13 cellular contexts compared by ENCODE assay signal in genomic region chr2:120204022-120204405, GRCh38. TPM values are rescaled to one million over a fixed set of nuclear protein-coding genes. Genes with fewer than 3 reads are reported as not detected.
DNase-seq lines count a peak whose midpoint lies in the region; ATAC-seq, FAIRE-seq and TF ChIP-seq lines count a peak whose summit lies in the region.
"Had no signal": no experiment of that assay in that cellular context is flagged by ENCODE, and none has a peak within 500 bp of the region (broad histone marks: within the 10 kb centered on the region; RNA-seq: fewer than 3 reads in every experiment).

No MANE protein-coding gene starts in this region.

- H3K9me1 ChIP-seq in K562 (ENCODE audit: control insufficient read depth, insufficient read depth, low read length), result no peaks in the 10 kb centered on the region

- peaks cover 5% of the 10 kb centered on the region for H3K4me1 Mint-ChIP-seq in GM23338

- no peak overlapping the region for H3K4me3 Mint-ChIP-seq in GM23338
- H3K4me3 Mint-ChIP-seq: activated naive CD8-positive, alpha-beta T cell; CD8-positive, alpha-beta T cell; stimulated activated naive CD8-positive, alpha-beta T cell treated with anti-CD3 and anti-CD28 coated beads, Interleukin-15, Interleukin-2, amounts not matched to agents 100 ng/mL and 50 ng/mL, for 24 hours had no signal

- 0% methylated on average over 2 of the region's 5 CpGs for WGBS in K562 (ENCODE audit: insufficient coverage, low coverage, missing lambda C conversion rate)
- 87 to 89% methylated on average over 5 of the region's 5 CpGs for WGBS in GM23248 (ENCODE audit: low coverage in 1 of 2, low lambda C conversion rate in 2 of 2, missing lambda C conversion rate in 2 of 2), 2 experiments

- H3K9me2 ChIP-seq in GM23338 (ENCODE audit: insufficient read depth) (no peaks in the 10 kb centered on the region), GM23248 (ENCODE audit: insufficient read depth) (no peaks in the 10 kb centered on the region)

- no peaks in the 10 kb centered on the region for H3K9me3 ChIP-seq in K562 (replicated peaks; ENCODE audit: control insufficient read depth, insufficient read depth, low read depth, low read length)
- H3K9me3 ChIP-seq in GM23248 (ENCODE audit: low read depth), result no peaks in the 10 kb centered on the region

- in situ Hi-C loops in K562 (cut with MboI) (no loop called here), GM23248 (cut with MboI) (no loop called here)

- H3K27ac ChIP-seq in GM23338 (ENCODE audit: low read depth) (no peak overlapping the region), K562 (ENCODE audit: extremely low read depth, low read depth, low read length) (no peak overlapping the region), substantia nigra (ENCODE audit: low read depth, low read length, poor library complexity, severe bottlenecking) (no peak overlapping the region), GM23248 (no peak overlapping the region)

- CTCF ChIA-PET in K562 (lab: Yijun Ruan, JAX; ENCODE audit: low intra/inter-chr PET ratio), result interaction anchor here (1.0 kb wide), 1 partner anchor 109 kb away, joined by 3 read pairs; no protein-coding TSS in a partner anchor

- H3K27ac Mint-ChIP-seq in GM23338, result no peak overlapping the region
- H3K27ac Mint-ChIP-seq: activated naive CD8-positive, alpha-beta T cell; CD8-positive, alpha-beta T cell; stimulated activated naive CD8-positive, alpha-beta T cell treated with anti-CD3 and anti-CD28 coated beads, Interleukin-15, Interleukin-2, amounts not matched to agents 100 ng/mL and 50 ng/mL, for 24 hours had no signal

- peak; percentile 28 for DNase-seq in AG20443 (ENCODE audit: low spot score)
- DNase-seq in GM23338 (ENCODE audit: low spot score), result no peak
- DNase-seq in K562 (ENCODE audit: extremely low read depth in 1 of 4, low spot score in 3 of 4), result peak in 3 of 4 experiments; percentile 21 to 51 (median 42)
- DNase-seq in omental fat pad (ENCODE audit: low spot score), result no peak
- DNase-seq in head of caudate nucleus, result no peak
- no peak for DNase-seq in substantia nigra (lab: John Stamatoyannopoulos, UW)
- no peak for DNase-seq in GM03348 (ENCODE audit: low spot score)
- DNase-seq in GM23248, result no peak
- DNase-seq: CD8-positive, alpha-beta T cell; stimulated activated CD4-positive, alpha-beta T cell treated with anti-CD3 and anti-CD28 coated beads, Interleukin-4, amount 100 ng/mL, for 1 hour had no signal

- H3K27me3 Mint-ChIP-seq in GM23338 (ENCODE audit: insufficient read depth, low read depth, poor library complexity), result peaks cover 10% of the 10 kb centered on the region
- H3K27me3 Mint-ChIP-seq: activated naive CD8-positive, alpha-beta T cell; stimulated activated naive CD8-positive, alpha-beta T cell treated with anti-CD3 and anti-CD28 coated beads, Interleukin-15, Interleukin-2, amounts not matched to agents 100 ng/mL and 50 ng/mL, for 24 hours had no signal

- intact Hi-C loops in K562 (cut with micrococcal nuclease), result no loop called here
- intact Hi-C loops in head of caudate nucleus (cut with DNase I), result no loop called here

- H3F3A ChIP-seq in GM23338 (replicated peaks; ENCODE audit: low read depth), result no peaks in the 10 kb centered on the region
- H3F3A ChIP-seq in GM23248 (ENCODE audit: insufficient read depth), result no peaks in the 10 kb centered on the region

- H3K4me2 ChIP-seq in GM23338 (no peak overlapping the region), K562 (ENCODE audit: insufficient read depth, low read length) (no peak overlapping the region), GM23248 (ENCODE audit: unreplicated experiment) (no peak overlapping the region)

- H3K36me3 ChIP-seq in GM23338 (ENCODE audit: insufficient read depth) (no peaks in the 10 kb centered on the region), K562 (ENCODE audit: control insufficient read depth, insufficient read depth, low read length) (no peaks in the 10 kb centered on the region), GM23248 (ENCODE audit: low read depth) (no peaks in the 10 kb centered on the region)

- H3K9me3 Mint-ChIP-seq in GM23338, result peaks cover under 1% of the 10 kb centered on the region; the same call in 2 of the 3 replicates
- H3K9me3 Mint-ChIP-seq: CD8-positive, alpha-beta T cell had no signal

- POLR2A ChIA-PET in K562 (lab: Yijun Ruan, JAX), result interaction anchor here (0.6 to 1.9 kb wide), 3 partner anchors 11 to 323 kb away, joined by 3 to 6 read pairs (median 4); no protein-coding TSS in a partner anchor

- H3K79me2 ChIP-seq in GM23338 (replicated peaks; ENCODE audit: insufficient read depth) (no peaks in the 10 kb centered on the region), K562 (ENCODE audit: control insufficient read depth, insufficient read depth, low read length) (no peaks in the 10 kb centered on the region), GM23248 (ENCODE audit: insufficient read depth) (no peaks in the 10 kb centered on the region)

- H3K9ac ChIP-seq in K562 (ENCODE audit: insufficient read depth in 1 of 2, low read depth in 2 of 2, low read length in 2 of 2) (no peak overlapping the region), GM23248 (no peak overlapping the region)

- H3K4me1 ChIP-seq in GM23338 (ENCODE audit: insufficient read depth) (no peaks in the 10 kb centered on the region), K562 (replicated peaks in 1 of 2; ENCODE audit: control insufficient read depth in 2 of 2, insufficient read depth in 2 of 2, low read length in 2 of 2) (peaks cover 0 to 9% of the 10 kb centered on the region in 2 experiments; a peak in 2 of 5 replicates), GM23248 (ENCODE audit: insufficient read depth) (no peaks in the 10 kb centered on the region)

- TF ChIP-seq RAD21 in K562 (CRISPR knock-in tag; conservative IDR thresholded peaks at IDR 0.05 in 1 of 2, IDR thresholded peaks at IDR 0.05 in 1 of 2), result peak in 1 of 2 experiments; percentile 42; a peak in 2 of 4 replicates

- no peak for TF ChIP-seq EP300 in K562 (IDR thresholded peaks at IDR 0.05; ENCODE audit: low read length)

- H4K20me1 ChIP-seq in GM23338 (replicated peaks; ENCODE audit: insufficient read depth), result no peaks in the 10 kb centered on the region; the same call in 1 of the 2 replicates
- H4K20me1 ChIP-seq in K562 (replicated peaks; ENCODE audit: control insufficient read depth, insufficient read depth, low read length), result 0 out of 2 replicates have a peak, but pooled peaks cover 5% of the 10 kb centered on the region
- no peaks in the 10 kb centered on the region for H4K20me1 ChIP-seq in GM23248 (ENCODE audit: insufficient read depth)

- peaks cover under 1% of the 10 kb centered on the region; the same call in 1 of the 3 replicates for H3K36me3 Mint-ChIP-seq in GM23338 (ENCODE audit: low read depth)
- H3K36me3 Mint-ChIP-seq: activated naive CD8-positive, alpha-beta T cell; CD8-positive, alpha-beta T cell had no signal

- peak; percentile 67 for FAIRE-seq in K562 (lab: Jason Lieb, UNC)
- FAIRE-seq: RCC 7860 had no signal

- no TSS peak for BruUV-seq in K562 (replicated peaks; lab: Mats Ljungman, UMichigan)

- TF ChIP-seq CTCF in GM23338 (conservative IDR thresholded peaks at IDR 0.05; ENCODE audit: low read depth in 2 of 2) (peak in 1 of 2 experiments; percentile 41; a peak in 3 of 4 replicates), K562 (IDR thresholded peaks at IDR 0.05 in 2 of 3, conservative IDR thresholded peaks at IDR 0.05 in 1 of 3; ENCODE audit: insufficient read depth in 2 of 3, low read depth in 1 of 3, low read length in 3 of 3) (peak; percentile 56 to 67 (median 61)), omental fat pad (IDR thresholded peaks at IDR 0.05) (no peak)

- no peak overlapping the region for H2AFZ ChIP-seq in GM23338
- 0 out of 2 replicates have a peak overlapping the region, but pooled peaks have one; percentile 14 for H2AFZ ChIP-seq in K562 (ENCODE audit: low read depth, low read length)
- no peak overlapping the region for H2AFZ ChIP-seq in GM23248

- H3K4me3 ChIP-seq in GM23338 (no peak overlapping the region), K562 (no peak overlapping the region), GM23248 (no peak overlapping the region)

- TF ChIP-seq POLR2A in K562 (conservative IDR thresholded peaks at IDR 0.05), result no peak

- ATAC-seq in GM23338 (peak; percentile 62), K562 (peak; percentile 92), omental fat pad (ENCODE audit: low FRiP score) (peak; percentile 13)
- ATAC-seq: CD8-positive, alpha-beta T cell had no signal

- H3K27me3 ChIP-seq in GM23338 (ENCODE audit: insufficient read depth) (no peaks in the 10 kb centered on the region), K562 (ENCODE audit: control insufficient read depth in 2 of 2, insufficient read depth in 2 of 2, low read length in 2 of 2) (peaks cover 3 to 23% of the 10 kb centered on the region in 2 experiments; a peak in 4 of 5 replicates), GM23248 (replicated peaks; ENCODE audit: insufficient read depth) (no peaks in the 10 kb centered on the region)

RNA-seq across cellular contexts. Expression of gene TMEM185B, which starts 19.2 kb away (rescaled TPM):
- total RNA-seq in GM23338 (2014; rRNA removed; shearing (Covaris generic)), result 15.2 and 24.4 TPM in 2 replicates
- polyA plus RNA-seq in GM23338 (2016; fragmentation: Nextera tagmentation; extraction: Ambion mirVana), result 3.9 and 6.1 TPM in 2 replicates
- 24.9 and 37.8 TPM in 2 replicates for total RNA-seq in K562 (2011; cell fraction: chromatin; rRNA removed; ENCODE audit: low replicate concordance)
- total RNA-seq in K562 (2011; cell fraction: nucleolus; rRNA removed), result 22.9 and 35.9 TPM in 2 replicates
- total RNA-seq in K562 (2011; cell fraction: nucleoplasm; rRNA removed), result 26.7 and 29.2 TPM in 2 replicates
- total RNA-seq in K562 (2014; rRNA removed), result 17.8 and 26.9 TPM in 2 replicates
- 11.2 TPM in 2 replicates for total RNA-seq in K562 (2014; rRNA removed; fragmentation: Illumina TruSeq; extraction: Trizol)
- 11.5 and 11.6 TPM in 2 replicates for total RNA-seq in K562 (2015; rRNA removed; fragmentation: Illumina TruSeq; extraction: Trizol)
- 26.3 and 27.3 TPM in 2 replicates for total RNA-seq in K562 (2021)
- polyA plus RNA-seq in K562 (2011; rRNA removed), result 8.7 and 12.1 TPM in 2 replicates
- 10.8 and 16.1 TPM in 2 replicates for polyA plus RNA-seq in K562 (2011; cell fraction: cytosol; rRNA removed)
- 19.2 and 23.5 TPM in 2 replicates for polyA plus RNA-seq in K562 (2011; cell fraction: nucleus; rRNA removed)
- 22.9 and 28.1 TPM in 2 replicates for polyA plus RNA-seq in K562 (2012)
- 23.4 and 28.2 TPM in 2 replicates for polyA plus RNA-seq in K562 (2014; fragmentation: Illumina TruSeq; extraction: Trizol)
- 1 to 10 TPM; 2.9 to 3.2 TPM for polyA plus RNA-seq in K562 (2014; fragmentation: Nextera tagmentation; extraction: Ambion mirVana)
- polyA plus RNA-seq in K562 (2014; rRNA removed), result 12.0 and 14.6 TPM in 2 replicates
- 8.3 and 8.6 TPM in 2 replicates for polyA minus RNA-seq in K562 (2011; rRNA and poly(A)+ RNA removed)
- 7.0 and 8.9 TPM in 2 replicates for polyA minus RNA-seq in K562 (2011; cell fraction: cytosol; rRNA and poly(A)+ RNA removed)
- polyA minus RNA-seq in K562 (2011; cell fraction: nucleus; rRNA and poly(A)+ RNA removed), result 9.2 and 13.6 TPM in 2 replicates
- total RNA-seq in omental fat pad, result 10 to 100 TPM; 21.5 to 31.7 (median 25.1) TPM
- total RNA-seq in GM23248 (2014; rRNA removed; shearing (Covaris generic)), result 32.0 and 40.6 TPM in 2 replicates
- 32.3 and 33.7 TPM in 2 replicates for polyA plus RNA-seq in GM23248 (2016; fragmentation: Nextera tagmentation; extraction: Ambion mirVana)

RNA-seq across cellular contexts. Expression of gene RALB, which starts 48.6 kb away (rescaled TPM):
- total RNA-seq in GM23338 (2014; rRNA removed; shearing (Covaris generic)), result 16.4 and 17.4 TPM in 2 replicates
- polyA plus RNA-seq in GM23338 (2016; fragmentation: Nextera tagmentation; extraction: Ambion mirVana), result 15.2 and 16.2 TPM in 2 replicates
- total RNA-seq in K562 (2011; cell fraction: chromatin; rRNA removed; ENCODE audit: low replicate concordance), result 8.4 and 11.1 TPM in 2 replicates
- 7.0 and 9.2 TPM in 2 replicates for total RNA-seq in K562 (2011; cell fraction: nucleolus; rRNA removed)
- 10.0 and 20.5 TPM in 2 replicates for total RNA-seq in K562 (2011; cell fraction: nucleoplasm; rRNA removed)
- 32.6 and 38.2 TPM in 2 replicates for total RNA-seq in K562 (2014; rRNA removed)
- 38.4 and 42.0 TPM in 2 replicates for total RNA-seq in K562 (2014; rRNA removed; fragmentation: Illumina TruSeq; extraction: Trizol)
- total RNA-seq in K562 (2015; rRNA removed; fragmentation: Illumina TruSeq; extraction: Trizol), result 58.1 and 65.6 TPM in 2 replicates
- 30.9 and 31.6 TPM in 2 replicates for total RNA-seq in K562 (2021)
- 53.5 and 64.2 TPM in 2 replicates for polyA plus RNA-seq in K562 (2011; rRNA removed)
- polyA plus RNA-seq in K562 (2011; cell fraction: cytosol; rRNA removed), result 26.9 and 46.9 TPM in 2 replicates
- polyA plus RNA-seq in K562 (2011; cell fraction: nucleus; rRNA removed), result 11.6 and 15.0 TPM in 2 replicates
- 67.0 TPM in 2 replicates for polyA plus RNA-seq in K562 (2012)
- 48.1 and 56.8 TPM in 2 replicates for polyA plus RNA-seq in K562 (2014; fragmentation: Illumina TruSeq; extraction: Trizol)
- polyA plus RNA-seq in K562 (2014; fragmentation: Nextera tagmentation; extraction: Ambion mirVana), result 10 to 100 TPM; 14.8 to 29.9 TPM
- polyA plus RNA-seq in K562 (2014; rRNA removed), result 41.1 and 46.6 TPM in 2 replicates
- polyA minus RNA-seq in K562 (2011; rRNA and poly(A)+ RNA removed), result 38.1 and 47.9 TPM in 2 replicates
- polyA minus RNA-seq in K562 (2011; cell fraction: cytosol; rRNA and poly(A)+ RNA removed), result 17.7 and 19.5 TPM in 2 replicates
- polyA minus RNA-seq in K562 (2011; cell fraction: nucleus; rRNA and poly(A)+ RNA removed), result 7.8 and 12.8 TPM in 2 replicates
- 10 to 100 TPM; 41.5 to 74.2 (median 51.4) TPM for total RNA-seq in omental fat pad
- total RNA-seq in GM23248 (2014; rRNA removed; shearing (Covaris generic)), result 65.7 and 78.5 TPM in 2 replicates
- polyA plus RNA-seq in GM23248 (2016; fragmentation: Nextera tagmentation; extraction: Ambion mirVana), result 105 and 109 TPM in 2 replicates

Comparison
In these comparisons a context has a peak if more than half of its experiments do, and no peak if none do; other contexts are left out.
1. DNase-seq: peak in AG20443 (single experiment) and K562 (3 of 4); none in GM23338 (single experiment), omental fat pad (single experiment), head of caudate nucleus (0 of 42), substantia nigra (0 of 49), GM03348 (single experiment) and GM23248 (single experiment).
2. ATAC-seq: peak in every context shown above with its lines; median percentile 92 in K562; 62 in GM23338; 13 in omental fat pad.
3. CTCF ChIP-seq: peak in K562 (3 of 3); none in omental fat pad (0 of 3).